16 cellular contexts compared by ENCODE assay signal in the genomic region with DNA sequence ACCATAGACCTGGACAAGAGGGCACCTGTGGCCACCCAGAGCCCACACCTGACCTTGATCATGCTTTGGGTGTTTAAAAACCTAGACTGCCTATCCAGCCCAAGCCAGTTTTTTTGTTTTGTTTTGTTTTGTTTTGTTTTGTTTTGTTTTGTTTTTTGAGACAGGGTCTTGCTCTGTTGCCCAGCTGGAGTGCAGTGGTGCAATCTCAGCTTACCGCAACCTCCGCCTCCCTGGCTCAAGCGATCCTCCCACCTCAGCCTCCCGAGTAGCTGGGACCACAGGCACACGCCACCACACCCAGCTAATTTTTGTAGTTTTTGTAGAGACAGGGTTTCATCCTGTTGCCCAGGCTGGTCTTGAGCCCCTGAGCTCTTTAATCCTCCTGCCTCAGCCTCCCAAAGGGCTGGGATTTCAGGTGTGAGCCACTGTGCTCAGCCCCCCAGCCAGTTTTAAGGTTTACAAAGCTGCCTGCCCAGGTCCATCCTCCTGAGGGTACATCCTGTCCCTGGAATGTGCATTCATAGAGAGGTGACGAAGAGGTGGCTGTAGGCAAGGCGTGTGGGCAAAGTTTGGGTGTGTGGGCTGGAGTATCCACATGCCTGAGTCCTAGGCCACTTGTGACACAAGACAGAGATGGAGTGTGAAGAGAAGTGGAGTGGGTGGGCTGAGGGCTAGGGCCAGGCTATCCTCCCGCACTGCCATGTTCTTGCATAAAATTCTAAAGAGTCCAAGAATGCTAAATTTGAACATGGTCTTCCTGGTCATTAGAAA.
"Had no signal": no experiment of that assay in that cellular context is flagged by ENCODE, and none has a peak within 500 bp of the region (broad histone marks: within the 10 kb centered on the region; RNA-seq: fewer than 3 reads in every experiment).

No MANE protein-coding gene starts in this region.

- H3K36me3 ChIP-seq: lower lobe of right lung, transverse colon had no signal

- H3K27ac ChIP-seq: body of pancreas, lower lobe of right lung, transverse colon had no signal

- H3K4me3 ChIP-seq: body of pancreas, lower lobe of right lung, transverse colon had no signal

- DNase-seq: activated CD4-positive, alpha-beta T cell treated with anti-CD3 and anti-CD28 coated beads for 1 hour; activated CD4-positive, alpha-beta T cell treated with anti-CD3 and anti-CD28 coated beads, Interleukin-2, amount 50 U/mL, for 48 hours; activated CD8-positive, alpha-beta memory T cell treated with anti-CD3 and anti-CD28 coated beads, Interleukin-2, amount 10 ng/mL, durations not matched to agents 7 days and 5 days; activated effector memory CD4-positive, alpha-beta T cell treated with anti-CD3 and anti-CD28 coated beads, Interleukin-2, amount 50 U/mL, for 16 hours; activated T-cell treated with anti-CD3 and anti-CD28 coated beads, Interleukin-2, amount 50 U/mL, for 24 hours; amniotic stem cell; body of pancreas; cerebellar nuclear complex; effector memory CD8-positive, alpha-beta T cell; hypothalamus; lower lobe of right lung; stimulated activated CD4-positive, alpha-beta T cell treated with anti-CD3 and anti-CD28 coated beads, Interleukin-2, amount 100 ng/mL, for 48 hours; stimulated activated CD8-positive, alpha-beta memory T cell treated with anti-CD3 and anti-CD28 coated beads, Interleukin-4, amount 100 ng/mL, for 48 hours; transverse colon had no signal

- ATAC-seq: activated CD8-positive, alpha-beta memory T cell treated with anti-CD3 and anti-CD28 coated beads, Interleukin-2, amount 10 ng/mL, durations not matched to agents 7 days and 5 days; activated naive CD4-positive, alpha-beta T cell treated with anti-CD3 and anti-CD28 coated beads, Interleukin-2, amount 50 U/mL, for 72 hours; body of pancreas; effector memory CD8-positive, alpha-beta T cell; lower lobe of right lung; natural killer cell treated with Interleukin-12 subunit alpha and Interleukin-12 subunit beta and Interleukin-15 and Interleukin-18, amount 100 ng/mL, for 72 hours had no signal

- H3K27me3 ChIP-seq: body of pancreas, transverse colon had no signal

- H3K9me3 ChIP-seq: body of pancreas, lower lobe of right lung, transverse colon had no signal
